In genomic region chr7:101398631-101399289, GRCh38 we compare ENCODE assay signal across 23 cellular contexts. TPM values are rescaled to one million over a fixed set of nuclear protein-coding genes. Genes with fewer than 3 reads are reported as not detected.
"Had no signal": no experiment of that assay in that cellular context is flagged by ENCODE, and none has a peak within 500 bp of the region (broad histone marks: within the 10 kb centered on the region; RNA-seq: fewer than 3 reads in every experiment).

No MANE protein-coding gene starts in this region.

- H3K27ac ChIP-seq: coronary artery, heart left ventricle, neutrophil, psoas muscle, stomach, thoracic aorta, transverse colon had no signal

- H3K36me3 Mint-ChIP-seq: natural killer cell had no signal

- FAIRE-seq: frontal cortex, islet of Langerhans, small intestine had no signal

- H3K4me3 Mint-ChIP-seq: natural killer cell had no signal

- H3K4me1 ChIP-seq: psoas muscle, transverse colon had no signal

- DNase-seq: effector CD4-positive, alpha-beta T cell; heart left ventricle; hippocampal formation; kidney glomerular epithelial cell; natural killer cell; psoas muscle; stimulated activated CD4-positive, alpha-beta T cell treated with anti-CD3 and anti-CD28 coated beads, Interleukin-12 subunit alpha, Interleukin-12 subunit beta, amount 100 ng/mL, for 4 hours; stimulated activated naive CD4-positive, alpha-beta T cell; stomach; substantia nigra; transverse colon had no signal

- H3K9me3 ChIP-seq: neutrophil, psoas muscle, stomach, thoracic aorta, transverse colon had no signal

- H3K36me3 ChIP-seq: heart left ventricle, neutrophil, stomach, thoracic aorta, transverse colon had no signal

- H3K4me3 ChIP-seq: coronary artery, heart left ventricle, psoas muscle, stomach, thoracic aorta, transverse colon had no signal

- H3K9me3 Mint-ChIP-seq: natural killer cell had no signal

- H3K27ac Mint-ChIP-seq: natural killer cell had no signal

RNA-seq across cellular contexts. Expression of gene COL26A1, which starts 36.1 kb away (rescaled TPM):
- total RNA-seq: dermis microvascular lymphatic vessel endothelial cell, esophagus mucosa, fibroblast of lung, glomerular endothelial cell, lung microvascular endothelial cell, osteoblast, psoas muscle, transverse colon had no signal
- polyA plus RNA-seq: heart left ventricle had no signal
